In genomic region chr19:55675661-55676354, GRCh38 we compare ENCODE assay signal across 8 cellular contexts. TPM values are rescaled to one million over a fixed set of nuclear protein-coding genes. Genes with fewer than 3 reads are reported as not detected.
DNase-seq lines count a peak whose midpoint lies in the region; ATAC-seq and TF ChIP-seq lines count a peak whose summit lies in the region.

No MANE protein-coding gene starts in this region.

- peak overlapping the region; percentile 96 to 100 (median 99) for H3K4me3 Mint-ChIP-seq in brain

- peak overlapping the region; percentile 94 to 98 (median 96) for H3K27ac Mint-ChIP-seq in brain

- no peak overlapping the region for H2AK5ac ChIP-seq in mesenchymal stem cell (ENCODE audit: low read length, severe bottlenecking)

- no peak overlapping the region for H2AFZ ChIP-seq in mesenchymal stem cell (ENCODE audit: low read depth, low read length)

- H2BK12ac ChIP-seq in mesenchymal stem cell (ENCODE audit: low read length in 2 of 2) = peak overlapping the region in 1 of 2 experiments; percentile 15

- H3K23ac ChIP-seq in mesenchymal stem cell (ENCODE audit: low read length in 2 of 2) = peak overlapping the region in 1 of 2 experiments; percentile 78

- DNase-seq in heart right ventricle (no peak), left cardiac atrium (no peak), mesenchymal stem cell (peak; percentile 33), aorta (no peak)

- no peak for TF ChIP-seq CTCF in heart right ventricle (IDR thresholded peaks at IDR 0.05)
- TF ChIP-seq CTCF in brain (conservative IDR thresholded peaks at IDR 0.05) = no peak

- H4K8ac ChIP-seq in mesenchymal stem cell (ENCODE audit: low read length) = peak overlapping the region; percentile 94

- 6 to 10% methylated on average over 16 of the region's 16 CpGs for WGBS in heart right ventricle, 2 donors
- 20% methylated on average over 14 of the region's 16 CpGs for WGBS in mesenchymal stem cell
- 14 to 16% methylated on average over 16 of the region's 16 CpGs for WGBS in aorta, 2 donors

- peak overlapping the region; percentile 80 to 83 for H3K4ac ChIP-seq in mesenchymal stem cell (ENCODE audit: low read depth in 1 of 2, low read length in 2 of 2)

- H2BK5ac ChIP-seq in mesenchymal stem cell (ENCODE audit: low read depth, low read length, poor library complexity, severe bottlenecking) = no peak overlapping the region

- H2BK15ac ChIP-seq in mesenchymal stem cell (ENCODE audit: low read depth, poor library complexity, severe bottlenecking) = no peak overlapping the region

- ATAC-seq in heart right ventricle (no peak), left cardiac atrium (no peak), aorta (ENCODE audit: low FRiP score) (no peak), HG03196 (IDR thresholded peaks at IDR 0.05; ENCODE audit: unreplicated experiment) (no peak), HG03432 (IDR thresholded peaks at IDR 0.05; ENCODE audit: unreplicated experiment) (no peak), esophagus mucosa (no peak)

- H3K27ac ChIP-seq in heart right ventricle (peak overlapping the region; percentile 88 to 97 (median 95)), mesenchymal stem cell (ENCODE audit: low read length, poor library complexity, severe bottlenecking) (peak overlapping the region; percentile 53), aorta (ENCODE audit: low read depth in 1 of 2, low read length in 2 of 2) (peak overlapping the region in 1 of 2 donors; percentile 79)

- H3K4me1 Mint-ChIP-seq in brain = peaks cover 55% of the 10 kb centered on the region

- peak overlapping the region; percentile 95 for H3K4me2 ChIP-seq in mesenchymal stem cell (ENCODE audit: low read length, poor library complexity, severe bottlenecking)

- peaks cover 2% of the 10 kb centered on the region for H3K79me1 ChIP-seq in mesenchymal stem cell (replicated peaks; ENCODE audit: low read length, poor library complexity, severe bottlenecking)

- peaks cover 45% of the 10 kb centered on the region for H3K36me3 Mint-ChIP-seq in brain

- peak overlapping the region; percentile 97 for H3K9ac ChIP-seq in mesenchymal stem cell (ENCODE audit: low read length)

- no peak overlapping the region for H4K91ac ChIP-seq in mesenchymal stem cell (ENCODE audit: low read length)

- intact Hi-C loops in heart right ventricle (cut with DNase I) = loop anchor here in 3 of 10 donors (1.0 kb wide), 2 partner anchors 21 to 22 kb away; partner anchors contain the start of gene U2AF2 (in 1 of the 3)
- intact Hi-C loops in left cardiac atrium (cut with DNase I) = no loop called here
- intact Hi-C loops in aorta (cut with DNase I) = loop anchor here in 1 of 2 donors (1.0 kb wide), 1 partner anchor 22 kb away; no protein-coding TSS in a partner anchor

- H3K4me1 ChIP-seq in heart right ventricle = peaks cover 13 to 72% (median 55%) of the 10 kb centered on the region in 9 donors
- peaks cover 52% of the 10 kb centered on the region for H3K4me1 ChIP-seq in mesenchymal stem cell (ENCODE audit: control insufficient read depth, insufficient read depth, low read depth, low read length)
- no peaks in the 10 kb centered on the region for H3K4me1 ChIP-seq in aorta (ENCODE audit: control insufficient read depth in 1 of 2, insufficient read depth in 2 of 2, low read length in 2 of 2)

- H3K18ac ChIP-seq in mesenchymal stem cell (ENCODE audit: low read depth in 1 of 2, low read length in 2 of 2) = peak overlapping the region in 1 of 2 experiments; percentile 84

- H2BK120ac ChIP-seq in mesenchymal stem cell (ENCODE audit: low read depth, low read length) = no peak overlapping the region

- no peaks in the 10 kb centered on the region for H3K9me3 Mint-ChIP-seq in brain

- H3K36me3 ChIP-seq in heart right ventricle (peaks cover 0 to 69% (median 17%) of the 10 kb centered on the region in 9 donors), mesenchymal stem cell (ENCODE audit: control insufficient read depth in 1 of 2, insufficient read depth in 2 of 2, low read depth in 1 of 2, low read length in 2 of 2) (peaks cover 54 to 55% of the 10 kb centered on the region in 2 experiments), aorta (ENCODE audit: control insufficient read depth in 1 of 2, insufficient read depth in 2 of 2, low read length in 1 of 2) (no peaks in the 10 kb centered on the region)

- peaks cover 5% of the 10 kb centered on the region for H3K27me3 Mint-ChIP-seq in brain

- H3K4me3 ChIP-seq in heart right ventricle (peak overlapping the region; percentile 39 to 97 (median 79)), mesenchymal stem cell (ENCODE audit: insufficient read depth in 1 of 2, low read depth in 1 of 2, low read length in 2 of 2) (peak overlapping the region; percentile 94 to 96), aorta (ENCODE audit: low read length in 2 of 2) (peak overlapping the region; percentile 82 to 94)

- H3K27me3 ChIP-seq in heart right ventricle (no peaks in the 10 kb centered on the region), mesenchymal stem cell (ENCODE audit: control insufficient read depth in 1 of 2, insufficient read depth in 1 of 2, low read length in 2 of 2) (no peaks in the 10 kb centered on the region), aorta (ENCODE audit: control insufficient read depth in 1 of 2, insufficient read depth in 2 of 2, low read length in 1 of 2) (no peaks in the 10 kb centered on the region)

- H3K14ac ChIP-seq in mesenchymal stem cell (ENCODE audit: low read length in 2 of 2) = peak overlapping the region in 1 of 2 experiments; percentile 68

- no peaks in the 10 kb centered on the region for H3K9me3 ChIP-seq in heart right ventricle
- H3K9me3 ChIP-seq in mesenchymal stem cell (ENCODE audit: control insufficient read depth, low read length) = no peaks in the 10 kb centered on the region
- no peaks in the 10 kb centered on the region for H3K9me3 ChIP-seq in aorta (ENCODE audit: control insufficient read depth, low read length)

RNA-seq across cellular contexts. Expression of gene EPN1, which starts 0.8 kb away (rescaled TPM):
- total RNA-seq in heart right ventricle (100 to 1,000 TPM; 127 to 305 (median 140) TPM), left cardiac atrium (100 to 1,000 TPM; 148 to 165 TPM), aorta (10 to 100 TPM; 74.7 to 87.8 TPM), esophagus mucosa (91.9 TPM)
- polyA plus RNA-seq in heart right ventricle (100 to 1,000 TPM; 134 to 140 TPM), brain (ENCODE audit: insufficient read depth, low read depth, low replicate concordance) (174 TPM), aorta (10 to 100 TPM; 66.8 to 68.5 TPM)
- polyA plus RNA-seq in mesenchymal stem cell (2013, experiment 1 of 2) = 111 TPM
- 108 TPM for polyA plus RNA-seq in mesenchymal stem cell (2013, experiment 2 of 2)

RNA-seq across cellular contexts. Expression of gene U2AF2, which starts 21.0 kb away (rescaled TPM):
- total RNA-seq in heart right ventricle (100 to 1,000 TPM in 1 of 10 donors, 10 to 100 TPM in 9; 64.1 to 100 (median 72.9) TPM), left cardiac atrium (10 to 100 TPM; 82.4 to 87.5 TPM), aorta (100 to 1,000 TPM; 113 to 129 TPM), esophagus mucosa (108 TPM)
- polyA plus RNA-seq in heart right ventricle (10 to 100 TPM; 75.5 to 90.2 TPM), brain (ENCODE audit: insufficient read depth, low read depth, low replicate concordance) (199 TPM), aorta (10 to 100 TPM; 40.6 to 66.3 TPM)
- polyA plus RNA-seq in mesenchymal stem cell (2013, experiment 1 of 2) = 90.3 TPM
- polyA plus RNA-seq in mesenchymal stem cell (2013, experiment 2 of 2) = 82.6 TPM

RNA-seq across cellular contexts. Expression of gene CCDC106, which starts 27.8 kb away (rescaled TPM):
- 10 to 100 TPM; 12.1 to 20.0 (median 13.3) TPM for total RNA-seq in heart right ventricle
- 10 to 100 TPM; 15.3 to 29.6 TPM for polyA plus RNA-seq in heart right ventricle
- total RNA-seq in left cardiac atrium = 10 to 100 TPM; 17.4 to 19.4 TPM
- 31.4 TPM for polyA plus RNA-seq in brain (ENCODE audit: insufficient read depth, low read depth, low replicate concordance)
- 19.4 TPM for polyA plus RNA-seq in mesenchymal stem cell (2013, experiment 1 of 2)
- 19.0 TPM for polyA plus RNA-seq in mesenchymal stem cell (2013, experiment 2 of 2)
- total RNA-seq in aorta = 10 to 100 TPM in 1 of 2 donors, 1 to 10 TPM in 1; 7.2 to 11.0 TPM
- 10 to 100 TPM; 10.0 to 19.0 TPM for polyA plus RNA-seq in aorta
- 4.7 TPM for total RNA-seq in esophagus mucosa

RNA-seq across cellular contexts. Expression of gene ZNF581, which starts 32.4 kb away (rescaled TPM):
- total RNA-seq in heart right ventricle = 10 to 100 TPM in 1 of 10 donors, 1 to 10 TPM in 9; 4.0 to 15.6 (median 6.5) TPM
- 10 to 100 TPM in 1 of 2 donors, 1 to 10 TPM in 1; 5.6 to 10.8 TPM for polyA plus RNA-seq in heart right ventricle
- 1 to 10 TPM; 8.4 to 8.6 TPM for total RNA-seq in left cardiac atrium
- polyA plus RNA-seq in brain (ENCODE audit: insufficient read depth, low read depth, low replicate concordance) = 24.5 TPM
- polyA plus RNA-seq in mesenchymal stem cell (2013, experiment 1 of 2) = 30.2 TPM
- polyA plus RNA-seq in mesenchymal stem cell (2013, experiment 2 of 2) = 31.9 TPM
- 10 to 100 TPM; 11.0 to 19.4 TPM for total RNA-seq in aorta
- 10 to 100 TPM; 15.8 to 23.8 TPM for polyA plus RNA-seq in aorta
- 21.7 TPM for total RNA-seq in esophagus mucosa

RNA-seq across cellular contexts. Expression of gene ZNF580, which starts 35.0 kb away (rescaled TPM):
- total RNA-seq in heart right ventricle (10 to 100 TPM; 16.6 to 24.9 (median 21.1) TPM), left cardiac atrium (10 to 100 TPM; 17.7 to 27.7 TPM), aorta (10 to 100 TPM; 42.9 to 43.7 TPM), esophagus mucosa (13.5 TPM)
- polyA plus RNA-seq in heart right ventricle (10 to 100 TPM; 16.5 to 29.9 TPM), brain (ENCODE audit: insufficient read depth, low read depth, low replicate concordance) (43.5 TPM), aorta (10 to 100 TPM; 13.3 to 79.6 TPM)
- 46.7 TPM for polyA plus RNA-seq in mesenchymal stem cell (2013, experiment 1 of 2)
- polyA plus RNA-seq in mesenchymal stem cell (2013, experiment 2 of 2) = 48.6 TPM
